Comparison of ENCODE assay signal across 6 cellular contexts in the genomic region with DNA sequence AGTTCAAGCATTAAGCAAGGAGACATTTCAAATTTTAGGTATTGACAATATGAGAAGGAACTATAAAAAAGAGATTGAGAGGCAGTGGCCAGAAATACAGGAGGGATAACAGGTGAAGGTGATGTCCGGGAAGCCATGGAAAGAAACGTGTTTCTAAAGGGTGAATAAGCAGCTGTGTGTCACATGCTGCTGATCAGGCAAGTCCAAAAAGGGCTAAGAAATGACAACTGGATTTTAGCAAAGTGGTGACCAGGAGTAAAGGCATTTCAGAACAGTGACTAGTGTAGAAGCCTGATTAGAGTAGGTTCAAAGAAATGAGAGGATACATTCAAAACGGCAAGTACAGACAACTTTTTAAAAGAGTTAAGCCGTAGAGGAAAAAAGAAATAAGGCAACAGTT.
"Had no signal": no experiment of that assay in that cellular context is flagged by ENCODE, and none has a peak within 500 bp of the region (broad histone marks: within the 10 kb centered on the region; RNA-seq: fewer than 3 reads in every experiment).

No MANE protein-coding gene starts in this region.

- H3K4me2 ChIP-seq: GM23338 had no signal

- H3K4me3 ChIP-seq: GM23338, K562 had no signal

- DNase-seq: H9, HCEC 1CT, KG1 had no signal

- H2AFZ ChIP-seq: GM23338 had no signal

- H3K27ac ChIP-seq: HL-60 had no signal
